24 cellular contexts compared by ENCODE assay signal in genomic region chr16:83851473-83851872, GRCh38.
"Had no signal": no experiment of that assay in that cellular context is flagged by ENCODE, and none has a peak within 500 bp of the region (broad histone marks: within the 10 kb centered on the region; RNA-seq: fewer than 3 reads in every experiment).

No MANE protein-coding gene starts in this region.

- H2AFZ ChIP-seq: parathyroid adenoma had no signal

- H3K27ac Mint-ChIP-seq: effector memory CD8-positive, alpha-beta T cell; memory B cell; natural killer cell treated with Interleukin-12 subunit alpha and Interleukin-12 subunit beta and Interleukin-15 and Interleukin-18, amount 100 ng/mL, for 72 hours; progenitor cell of endocrine pancreas; stimulated activated memory B cell treated with anti-CD40 and anti-IgM and Interleukin-4, amounts not matched to agents 10 μg/mL and 1 μg/mL and 100 μg/mL, for 72 hours had no signal

- H3K4me3 ChIP-seq: gastrocnemius medialis, lung, sigmoid colon, spleen, thoracic aorta, tibial nerve, upper lobe of left lung, uterus had no signal

- H3K9me3 ChIP-seq: gastrocnemius medialis, sigmoid colon, spleen, thoracic aorta, tibial nerve, upper lobe of left lung, uterus had no signal

- H3K27me3 ChIP-seq: gastrocnemius medialis, sigmoid colon, tibial nerve, upper lobe of left lung, uterus had no signal

- H3K36me3 ChIP-seq: gastrocnemius medialis, sigmoid colon, spleen, thoracic aorta, tibial nerve, upper lobe of left lung, uterus had no signal

- H3K9me3 Mint-ChIP-seq: effector memory CD8-positive, alpha-beta T cell; memory B cell; naive B cell; natural killer cell treated with Interleukin-12 subunit alpha and Interleukin-12 subunit beta and Interleukin-15 and Interleukin-18, amount 100 ng/mL, for 72 hours; neural crest cell; stimulated activated memory B cell treated with anti-CD40 and anti-IgM and Interleukin-4, amounts not matched to agents 10 μg/mL and 1 μg/mL and 100 μg/mL, for 72 hours had no signal

- H3K4me3 Mint-ChIP-seq: effector memory CD8-positive, alpha-beta T cell; memory B cell; natural killer cell treated with Interleukin-12 subunit alpha and Interleukin-12 subunit beta and Interleukin-15 and Interleukin-18, amount 100 ng/mL, for 72 hours; neural crest cell; stimulated activated memory B cell treated with anti-CD40 and anti-IgM and Interleukin-4, amounts not matched to agents 10 μg/mL and 1 μg/mL and 100 μg/mL, for 72 hours had no signal

- FAIRE-seq: kidney had no signal

- H3K27me3 Mint-ChIP-seq: stimulated activated memory B cell treated with anti-CD40 and anti-IgM and Interleukin-4, amounts not matched to agents 10 μg/mL and 1 μg/mL and 100 μg/mL, for 72 hours had no signal

- H3K4me1 ChIP-seq: gastrocnemius medialis, parathyroid adenoma, sigmoid colon, uterus had no signal

- ATAC-seq: effector memory CD8-positive, alpha-beta T cell; gastrocnemius medialis; left lobe of liver; natural killer cell treated with Interleukin-12 subunit alpha and Interleukin-12 subunit beta and Interleukin-15 and Interleukin-18, amount 100 ng/mL, for 72 hours; stimulated activated memory B cell treated with anti-CD40 and anti-IgM and Interleukin-4, amounts not matched to agents 10 μg/mL and 1 μg/mL and 100 μg/mL, for 72 hours; stimulated activated naive CD8-positive, alpha-beta T cell treated with anti-CD3 and anti-CD28 coated beads, Interleukin-15, Interleukin-2, amounts not matched to agents 100 U/mL and 50 U/mL, for 24 hours had no signal

- H3K79me2 ChIP-seq: parathyroid adenoma had no signal

- H3K36me3 Mint-ChIP-seq: memory B cell; naive B cell; natural killer cell treated with Interleukin-12 subunit alpha and Interleukin-12 subunit beta and Interleukin-15 and Interleukin-18, amount 100 ng/mL, for 72 hours; stimulated activated memory B cell treated with anti-CD40 and anti-IgM and Interleukin-4, amounts not matched to agents 10 μg/mL and 1 μg/mL and 100 μg/mL, for 72 hours had no signal

- H3K27ac ChIP-seq: gastrocnemius medialis, parathyroid adenoma, sigmoid colon, spleen, thoracic aorta, tibial nerve, upper lobe of left lung, uterus had no signal

- DNase-seq: cortex of kidney; effector memory CD8-positive, alpha-beta T cell; foreskin fibroblast; gastrocnemius medialis; head of caudate nucleus; kidney; naive B cell; sigmoid colon; spleen; stimulated activated CD4-positive, alpha-beta T cell treated with anti-CD3 and anti-CD28 coated beads, Interleukin-4, amount 100 ng/mL, for 4 hours; stimulated activated naive CD8-positive, alpha-beta T cell treated with anti-CD3 and anti-CD28 coated beads, Interleukin-15, Interleukin-2, amounts not matched to agents 100 U/mL and 50 U/mL, for 24 hours; substantia nigra; upper lobe of left lung; uterus had no signal
